In the genomic region with DNA sequence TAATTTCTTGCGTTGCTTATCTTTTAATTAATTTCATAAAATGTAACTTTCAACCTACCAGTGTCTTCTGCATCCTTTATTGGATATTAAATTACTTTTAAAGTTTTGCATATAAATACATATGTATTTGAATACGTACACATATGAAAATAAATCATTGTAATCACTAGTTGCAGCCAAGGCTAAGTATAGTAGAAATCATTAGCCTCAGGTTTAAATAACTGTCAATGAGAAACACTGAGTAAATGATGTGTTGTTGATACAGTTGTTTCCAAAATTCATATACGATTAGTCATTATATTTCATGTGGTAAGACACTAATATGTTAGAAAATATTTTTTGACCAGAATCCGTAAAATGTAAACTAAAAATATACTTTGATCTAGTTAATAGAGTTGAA, we compare ENCODE assay signal across 24 cellular contexts.
A peak's percentile ranks its signal among the peaks of the same experiment; 100 is the strongest.
DNase-seq lines count a peak whose midpoint lies in the region; ATAC-seq, FAIRE-seq and TF ChIP-seq lines count a peak whose summit lies in the region.
"Had no signal": no experiment of that assay in that cellular context is flagged by ENCODE, and none has a peak within 500 bp of the region (broad histone marks: within the 10 kb centered on the region; RNA-seq: fewer than 3 reads in every experiment).

No MANE protein-coding gene starts in this region.

- H3K9me3 Mint-ChIP-seq in CD4-positive, alpha-beta memory T cell: peaks cover 0 to 21% (median 4%) of the 10 kb centered on the region in 8 donors

- H3K9ac ChIP-seq in HCT116 (ENCODE audit: low read length) (no peak overlapping the region), PC-3 (ENCODE audit: low read length) (no peak overlapping the region)
- H3K9ac ChIP-seq: BLaER1 treated with 17β-estradiol and CSF1 and Interleukin-3, amounts not matched to agents 10 nM and 100 nM had no signal

- H3K36me3 ChIP-seq in HCT116 (ENCODE audit: control insufficient read depth in 1 of 2, insufficient read depth in 2 of 2, low read length in 2 of 2) (no peaks in the 10 kb centered on the region), PC-3 (ENCODE audit: low read depth, low read length) (no peaks in the 10 kb centered on the region), small intestine (ENCODE audit: control insufficient read depth in 2 of 2, insufficient read depth in 2 of 2, low read length in 2 of 2) (no peaks in the 10 kb centered on the region)
- H3K36me3 ChIP-seq in CD4-positive, alpha-beta memory T cell (ENCODE audit: insufficient read depth, low read length): no peaks in the 10 kb centered on the region
- H3K36me3 ChIP-seq: BE2C; BLaER1 treated with 17β-estradiol and CSF1 and Interleukin-3, amounts not matched to agents 10 nM and 100 nM; HAP-1 had no signal

- H3K27ac ChIP-seq in HCT116 (ENCODE audit: low read depth, low read length): no peak overlapping the region
- no peak overlapping the region for H3K27ac ChIP-seq in PC-3 (ENCODE audit: low read length)
- H3K27ac ChIP-seq in small intestine (ENCODE audit: low read depth in 1 of 2, low read length in 1 of 2): no peak overlapping the region
- no peak overlapping the region for H3K27ac ChIP-seq in CD4-positive, alpha-beta memory T cell (ENCODE audit: low read depth, low read length)
- H3K27ac ChIP-seq: A549; BLaER1 treated with 17β-estradiol and CSF1 and Interleukin-3, amounts not matched to agents 10 nM and 100 nM had no signal

- TF ChIP-seq CTCF in HCT116 (IDR thresholded peaks at IDR 0.05 in 2 of 3, conservative IDR thresholded peaks at IDR 0.05 in 1 of 3; ENCODE audit: borderline replicate concordance in 1 of 3, insufficient read depth in 1 of 3, low read depth in 2 of 3, low read length in 2 of 3) (no peak), PC-3 (conservative IDR thresholded peaks at IDR 0.05; ENCODE audit: low read depth, low read length) (no peak)

- intact Hi-C loops in HCT116 (cut with micrococcal nuclease): no loop called here
- intact Hi-C loops in PC-3 (cut with micrococcal nuclease): no loop called here
- intact Hi-C loops in CD4-positive, alpha-beta memory T cell (cut with micrococcal nuclease): no loop called here

- no peaks in the 10 kb centered on the region for H3K9me3 ChIP-seq in HCT116 (ENCODE audit: control insufficient read depth in 1 of 2, insufficient read depth in 1 of 2, low read depth in 1 of 2, low read length in 2 of 2)
- no peaks in the 10 kb centered on the region for H3K9me3 ChIP-seq in PC-3 (ENCODE audit: low read length)
- H3K9me3 ChIP-seq in small intestine (ENCODE audit: control insufficient read depth, low read depth): no peaks in the 10 kb centered on the region
- H3K9me3 ChIP-seq in CD4-positive, alpha-beta memory T cell (ENCODE audit: control insufficient read depth in 1 of 2, low read length in 2 of 2): no peaks in the 10 kb centered on the region
- H3K9me3 ChIP-seq: A549; BE2C; BLaER1 treated with 17β-estradiol and CSF1 and Interleukin-3, amounts not matched to agents 10 nM and 100 nM; HAP-1 had no signal

- RAD21 ChIA-PET in HCT116 (lab: Charles Lee; ENCODE audit: low non-redundant PET in 1 of 2, low total read pairs in 2 of 2, uncharacterized antibody in 2 of 2, unreplicated experiment in 2 of 2): no interaction called here

- no peaks in the 10 kb centered on the region for H3K36me3 Mint-ChIP-seq in CD4-positive, alpha-beta memory T cell
- H3K36me3 Mint-ChIP-seq: CD14-positive monocyte had no signal

- H3K79me2 ChIP-seq in HCT116 (ENCODE audit: insufficient read depth, low read length) (no peaks in the 10 kb centered on the region), PC-3 (ENCODE audit: low read length) (no peaks in the 10 kb centered on the region)

- FAIRE-seq in small intestine (lab: Jason Lieb, UNC): peak; percentile 10
- FAIRE-seq: A549, GM12878, H54 had no signal

- H2AFZ ChIP-seq in HCT116 (ENCODE audit: low read depth, low read length, poor library complexity, severe bottlenecking) (peak overlapping the region; percentile 84), PC-3 (ENCODE audit: low read length) (no peak overlapping the region)

- no peaks in the 10 kb centered on the region for H3K27me3 Mint-ChIP-seq in CD4-positive, alpha-beta memory T cell
- H3K27me3 Mint-ChIP-seq: CD4-positive, alpha-beta T cell had no signal

- H3K27me3 ChIP-seq in HCT116 (ENCODE audit: insufficient read depth, low read length) (no peaks in the 10 kb centered on the region), PC-3 (ENCODE audit: low read length) (no peaks in the 10 kb centered on the region), small intestine (ENCODE audit: control insufficient read depth in 2 of 2, insufficient read depth in 2 of 2, low read length in 2 of 2) (no peaks in the 10 kb centered on the region)
- H3K27me3 ChIP-seq in CD4-positive, alpha-beta memory T cell (ENCODE audit: insufficient read depth, low read length): no peaks in the 10 kb centered on the region
- H3K27me3 ChIP-seq: BE2C; BLaER1 treated with 17β-estradiol and CSF1 and Interleukin-3, amounts not matched to agents 10 nM and 100 nM had no signal

- H4K20me1 ChIP-seq in HCT116 (ENCODE audit: insufficient read depth): no peaks in the 10 kb centered on the region
- H4K20me1 ChIP-seq in PC-3 (ENCODE audit: low read length): no peaks in the 10 kb centered on the region
- H4K20me1 ChIP-seq: BLaER1 treated with 17β-estradiol and CSF1 and Interleukin-3, amounts not matched to agents 10 nM and 100 nM had no signal

- POLR2A ChIA-PET in HCT116 (lab: Charles Lee): no interaction called here
- POLR2A ChIA-PET in PC-3 (lab: Charles Lee; ENCODE audit: unreplicated experiment): no interaction called here
- POLR2A ChIA-PET in CD4-positive, alpha-beta memory T cell (lab: Charles Lee; ENCODE audit: partially characterized antibody): no interaction called here

- no peaks in the 10 kb centered on the region for H3F3A ChIP-seq in PC-3 (ENCODE audit: low read length, unreplicated experiment)

- H3K4me1 ChIP-seq in HCT116 (ENCODE audit: control insufficient read depth in 1 of 2, insufficient read depth in 2 of 2, low read length in 2 of 2): no peaks in the 10 kb centered on the region; a peak in 1 of 4 replicates
- H3K4me1 ChIP-seq in PC-3 (ENCODE audit: insufficient read depth, low read length): peaks cover 12% of the 10 kb centered on the region
- H3K4me1 ChIP-seq in small intestine (ENCODE audit: control insufficient read depth in 2 of 2, insufficient read depth in 1 of 2, low read depth in 1 of 2, low read length in 1 of 2): no peaks in the 10 kb centered on the region
- no peaks in the 10 kb centered on the region for H3K4me1 ChIP-seq in CD4-positive, alpha-beta memory T cell (ENCODE audit: insufficient read depth, low read length)
- H3K4me1 ChIP-seq: A549; BE2C; BLaER1 treated with 17β-estradiol and CSF1 and Interleukin-3, amounts not matched to agents 10 nM and 100 nM; HAP-1 had no signal

- H3K4me2 ChIP-seq in HCT116 (ENCODE audit: low read length) (no peak overlapping the region), PC-3 (ENCODE audit: low read length) (no peak overlapping the region)
- H3K4me2 ChIP-seq: A549; BLaER1 treated with 17β-estradiol and CSF1 and Interleukin-3, amounts not matched to agents 10 nM and 100 nM had no signal

- H3K9me2 ChIP-seq in HCT116 (ENCODE audit: insufficient read depth): no peaks in the 10 kb centered on the region
- no peaks in the 10 kb centered on the region for H3K9me2 ChIP-seq in PC-3 (replicated peaks; ENCODE audit: low read length)

- H3K4me3 Mint-ChIP-seq in CD4-positive, alpha-beta memory T cell: no peak overlapping the region
- H3K4me3 Mint-ChIP-seq: CD14-positive monocyte; CD4-positive, alpha-beta T cell had no signal

- 81 to 86% (median 85%) methylated on average over 4 of the region's 4 CpGs for WGBS in small intestine, 3 donors

- H3K27ac Mint-ChIP-seq in CD4-positive, alpha-beta memory T cell: no peak overlapping the region
- H3K27ac Mint-ChIP-seq: CD14-positive monocyte; CD4-positive, alpha-beta T cell had no signal

- no peaks in the 10 kb centered on the region for H3K4me1 Mint-ChIP-seq in CD4-positive, alpha-beta memory T cell
- H3K4me1 Mint-ChIP-seq: CD14-positive monocyte had no signal

- no peak overlapping the region for H3K4me3 ChIP-seq in HCT116 (replicated peaks in 1 of 2; ENCODE audit: low read depth in 1 of 2, low read length in 2 of 2)
- H3K4me3 ChIP-seq in PC-3 (ENCODE audit: low read length): no peak overlapping the region
- no peak overlapping the region for H3K4me3 ChIP-seq in small intestine (ENCODE audit: low read depth in 1 of 2, low read length in 2 of 2)
- no peak overlapping the region for H3K4me3 ChIP-seq in CD4-positive, alpha-beta memory T cell (ENCODE audit: low read length in 2 of 2)
- H3K4me3 ChIP-seq: A549; BLaER1 treated with 17β-estradiol and CSF1 and Interleukin-3, amounts not matched to agents 10 nM and 100 nM; GM12878; HAP-1 had no signal

- CTCF ChIA-PET in HCT116 (lab: Charles Lee): no interaction called here
- CTCF ChIA-PET in PC-3 (lab: Charles Lee): no interaction called here
- CTCF ChIA-PET in CD4-positive, alpha-beta memory T cell (lab: Charles Lee; ENCODE audit: partially characterized antibody): no interaction called here

- DNase-seq in HCT116 (ENCODE audit: low read depth, low spot score): no peak
- peak; percentile 73 to 78 for DNase-seq in NCI-H526 (lab: John Stamatoyannopoulos, UW)
- peak; percentile 37 for DNase-seq in PC-3
- no peak for DNase-seq in small intestine
- DNase-seq in CD4-positive, alpha-beta memory T cell: no peak
- DNase-seq: 8988T; ACHN; AML-193; BE2C; Calu3; CD4-positive, alpha-beta T cell; COR-L47; DMS153; DND-41; GDM1; GOT3 had no signal

- TF ChIP-seq POLR2A in HCT116 (IDR thresholded peaks at IDR 0.05; ENCODE audit: borderline replicate concordance, extremely low read depth, insufficient read depth, insufficient read length): no peak

- no peak for TF ChIP-seq RAD21 in HCT116 (IDR thresholded peaks at IDR 0.05; ENCODE audit: low read depth)

- no peak for ATAC-seq in HCT116
- ATAC-seq in PC-3: peak; percentile 68
- ATAC-seq in GM18517 (IDR thresholded peaks at IDR 0.05; ENCODE audit: unreplicated experiment): no peak
- no peak for ATAC-seq in HG03460 (IDR thresholded peaks at IDR 0.05; ENCODE audit: unreplicated experiment)
- ATAC-seq: A549, GM12878 had no signal

- no TSS peak for BruUV-seq in HCT116 (replicated peaks; lab: Mats Ljungman, UMichigan)
- no TSS peak for BruUV-seq in PC-3 (replicated peaks; lab: Mats Ljungman, UMichigan)

TF ChIP-seq in HCT116, 20 proteins besides CTCF, POLR2A, EP300 and RAD21 (continues in another document):
- TF ChIP-seq TCF7L2 (IDR thresholded peaks at IDR 0.05; ENCODE audit: borderline replicate concordance, extremely low read depth, insufficient read depth, insufficient read length) (no peak), POLR2AphosphoS5 (IDR thresholded peaks at IDR 0.05; ENCODE audit: low read depth, low read length) (no peak), EZH2 (IDR thresholded peaks at IDR 0.05) (no peak), ZNF274 (IDR thresholded peaks at IDR 0.05; ENCODE audit: low read depth, low read length) (no peak), SIN3A (IDR thresholded peaks at IDR 0.05; ENCODE audit: low read depth) (no peak), ELF1 (IDR thresholded peaks at IDR 0.05; ENCODE audit: borderline replicate concordance, low read depth) (no peak), SRF (IDR thresholded peaks at IDR 0.05; ENCODE audit: low read depth) (no peak), YY1 (IDR thresholded peaks at IDR 0.05; ENCODE audit: extremely low read depth, insufficient replicate concordance, low read depth, low read length) (no peak)

Comparison
In these comparisons a context has a peak if more than half of its experiments do, and no peak if none do; other contexts are left out.
1. DNase-seq: peak in NCI-H526 (2 of 2) and PC-3 (single experiment); none in HCT116 (single experiment), small intestine (single experiment) and CD4-positive, alpha-beta memory T cell (0 of 5).